Comparison of ENCODE assay signal across 17 cellular contexts in the genomic region with DNA sequence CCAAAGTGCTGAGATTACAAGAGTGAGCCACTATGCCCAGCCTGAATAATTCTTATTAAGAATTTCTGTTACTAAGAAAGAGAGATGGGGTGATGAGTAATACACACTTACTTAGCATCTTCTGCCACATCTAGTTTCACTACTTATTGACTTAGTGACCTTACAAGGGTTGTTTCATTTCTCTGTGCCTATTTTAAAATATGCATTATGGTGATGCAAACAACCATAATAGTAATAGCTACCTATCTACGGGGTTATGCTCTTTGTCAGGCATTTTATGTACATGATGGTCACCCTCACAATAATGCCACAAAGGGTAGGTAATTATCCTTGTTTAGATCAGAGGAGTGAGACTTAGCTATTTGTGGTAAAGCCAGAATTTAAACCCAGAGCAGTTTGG.
A peak's percentile ranks its signal among the peaks of the same experiment; 100 is the strongest.
DNase-seq lines count a peak whose midpoint lies in the region; ATAC-seq and TF ChIP-seq lines count a peak whose summit lies in the region.
"Had no signal": no experiment of that assay in that cellular context is flagged by ENCODE, and none has a peak within 500 bp of the region (broad histone marks: within the 10 kb centered on the region; RNA-seq: fewer than 3 reads in every experiment).

No MANE protein-coding gene starts in this region.

- no peak for TF ChIP-seq CTCF in esophagus muscularis mucosa (IDR thresholded peaks at IDR 0.05)

- intact Hi-C loops in esophagus muscularis mucosa (cut with DNase I): no loop called here

- H3K4me3 ChIP-seq in esophagus muscularis mucosa: no peak overlapping the region
- H3K4me3 ChIP-seq: HAP-1, left ventricle myocardium inferior, neural progenitor cell had no signal

- no peaks in the 10 kb centered on the region for H3K9me3 ChIP-seq in esophagus muscularis mucosa
- H3K9me3 ChIP-seq: HAP-1, left ventricle myocardium inferior had no signal

- DNase-seq in esophagus muscularis mucosa (ENCODE audit: extremely low spot score) (no peak), SW480 (ENCODE audit: low spot score) (no peak), hepatic stellate cell (ENCODE audit: low spot score) (no peak)
- no peak for DNase-seq in stimulated activated CD4-positive, alpha-beta T cell treated with anti-CD3 and anti-CD28 coated beads, Interleukin-1b, Interleukin-23, amount 100 ng/mL, for 48 hours
- DNase-seq: activated CD8-positive, alpha-beta memory T cell treated with anti-CD3 and anti-CD28 coated beads, Interleukin-2, amount 50 U/mL, for 48 hours; C1 segment of cervical spinal cord; effector CD4-positive, alpha-beta T cell; KG1; left ventricle myocardium inferior; T-helper 9 cell had no signal

- WGBS in esophagus muscularis mucosa: 87% methylated on average over 1 of the region's 1 CpG

- no peak overlapping the region for H3K27ac ChIP-seq in esophagus muscularis mucosa (replicated peaks in 1 of 4)
- H3K27ac ChIP-seq: left ventricle myocardium inferior, neural progenitor cell had no signal

- H3K27me3 ChIP-seq in esophagus muscularis mucosa: no peaks in the 10 kb centered on the region
- H3K27me3 ChIP-seq: neural progenitor cell had no signal

- no peaks in the 10 kb centered on the region for H3K36me3 ChIP-seq in esophagus muscularis mucosa
- H3K36me3 ChIP-seq: HAP-1, left ventricle myocardium inferior, neural progenitor cell had no signal

- H3K4me1 ChIP-seq in esophagus muscularis mucosa: no peaks in the 10 kb centered on the region
- H3K4me1 ChIP-seq: HAP-1, left ventricle myocardium inferior, neural progenitor cell had no signal

- ATAC-seq in GM18519 (IDR thresholded peaks at IDR 0.05; ENCODE audit: low FRiP score, unreplicated experiment) (peak; percentile 99), GM19467 (IDR thresholded peaks at IDR 0.05; ENCODE audit: unreplicated experiment) (peak; percentile 77), HG02884 (IDR thresholded peaks at IDR 0.05; ENCODE audit: unreplicated experiment) (peak; percentile 94), HG03520 (IDR thresholded peaks at IDR 0.05; ENCODE audit: unreplicated experiment) (peak; percentile 98)
- ATAC-seq: Panc1 had no signal

- TF ChIP-seq EP300 in esophagus muscularis mucosa (IDR thresholded peaks at IDR 0.05): no peak

- no peak for TF ChIP-seq POLR2A in esophagus muscularis mucosa (IDR thresholded peaks at IDR 0.05; ENCODE audit: low read depth)
